4 cellular contexts compared by ENCODE assay signal in the genomic region with DNA sequence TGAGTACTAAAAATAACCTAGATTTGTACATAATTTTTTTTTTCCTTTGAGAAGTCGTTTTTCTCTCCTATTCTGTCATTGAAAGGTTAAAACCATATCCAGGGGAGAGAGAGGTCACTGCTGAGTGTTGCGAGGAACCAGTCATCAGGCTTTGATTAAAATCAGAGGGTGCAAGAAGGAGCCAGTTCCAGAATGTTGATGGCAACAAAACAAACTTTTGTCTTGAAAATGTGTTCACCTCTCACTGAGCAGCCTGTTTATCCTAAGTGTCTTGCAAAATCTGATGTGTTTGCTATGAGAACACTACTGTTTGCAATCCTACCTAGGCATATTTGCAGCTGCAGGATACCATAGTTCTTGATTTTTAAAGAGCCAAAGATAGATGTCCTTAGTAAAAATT. TPM values are rescaled to one million over a fixed set of nuclear protein-coding genes. Genes with fewer than 3 reads are reported as not detected.
"Had no signal": no experiment of that assay in that cellular context is flagged by ENCODE, and none has a peak within 500 bp of the region (broad histone marks: within the 10 kb centered on the region; RNA-seq: fewer than 3 reads in every experiment).

No MANE protein-coding gene starts in this region.

- DNase-seq: GDM1, GF-D8 had no signal

- H3K4me3 ChIP-seq: GM12878 had no signal

RNA-seq across cellular contexts. Expression of a gene that starts 25.9 kb away (rescaled TPM):
- total RNA-seq: G401, GM12878 had no signal
